21 cellular contexts compared by ENCODE assay signal in the genomic region with DNA sequence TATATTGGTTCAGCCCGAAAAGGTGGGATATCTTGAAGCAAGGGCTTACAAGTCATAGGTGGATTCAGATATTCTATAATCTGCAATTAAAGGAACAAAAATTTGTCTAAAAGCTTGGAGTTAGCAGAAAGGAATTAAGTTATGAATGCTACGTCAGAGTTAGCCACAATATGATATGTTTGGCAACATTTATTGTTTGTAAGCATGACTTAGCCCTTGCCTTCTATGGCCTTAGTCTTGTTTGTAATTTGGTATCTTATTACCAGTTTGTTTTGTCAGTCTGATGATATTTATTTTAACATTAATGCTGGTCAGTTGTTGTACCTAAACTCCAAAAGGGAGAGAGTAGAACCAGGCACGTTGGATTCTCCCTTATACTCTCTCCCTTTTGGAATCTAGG.
"Had no signal": no experiment of that assay in that cellular context is flagged by ENCODE, and none has a peak within 500 bp of the region (broad histone marks: within the 10 kb centered on the region; RNA-seq: fewer than 3 reads in every experiment).

No MANE protein-coding gene starts in this region.

- ATAC-seq: activated CD8-positive, alpha-beta T cell treated with anti-CD3 and anti-CD28 coated beads, Interleukin-2, amount 10 ng/mL, durations not matched to agents 7 days and 5 days; activated naive CD4-positive, alpha-beta T cell treated with anti-CD3 and anti-CD28 coated beads, Interleukin-2, amount 50 U/mL, for 72 hours; activated naive CD8-positive, alpha-beta T cell treated with anti-CD3 and anti-CD28 coated beads, Interleukin-2, amount 50 U/mL, for 24 hours; WTC11 had no signal

- H3K36me3 ChIP-seq: brain microvascular endothelial cell had no signal

- H3K9me2 ChIP-seq: SK-N-SH had no signal

- H3K9ac ChIP-seq: SK-N-SH had no signal

- H3K27ac ChIP-seq: brain microvascular endothelial cell had no signal

- H3K9me3 ChIP-seq: SK-N-SH had no signal

- H3K4me2 ChIP-seq: SK-N-SH had no signal

- DNase-seq: activated CD4-positive, alpha-beta T cell treated with anti-CD3 and anti-CD28 coated beads for 48 hours; activated CD4-positive, alpha-beta T cell treated with anti-CD3 and anti-CD28 coated beads, Interleukin-2, amount 50 U/mL, for 4 hours; activated CD4-positive, CD25-positive, alpha-beta regulatory T cell treated with anti-CD3 and anti-CD28 coated beads, Interleukin-2, amount 50 U/mL, for 72 hours; activated CD8-positive, alpha-beta T cell treated with anti-CD3 and anti-CD28 coated beads, Interleukin-2, amount 10 ng/mL, durations not matched to agents 7 days and 5 days; activated effector memory CD4-positive, alpha-beta T cell treated with Interleukin-2 at 50 U/mL for 16 hours; activated naive CD4-positive, alpha-beta T cell treated with Interleukin-2 at 50 U/mL for 16 hours; activated naive CD8-positive, alpha-beta T cell treated with anti-CD3 and anti-CD28 coated beads, Interleukin-2, amount 50 U/mL, for 24 hours; activated T-cell treated with anti-CD3 and anti-CD28 coated beads, Interleukin-2, amount 50 U/mL, for 24 hours; brain microvascular endothelial cell; MM.1S; NCI-H1105; NCI-H1436; NCI-H1694 treated with DMSO at 0.1 percent for 48 hours; NCI-H2029 treated with DMSO at 0.1 percent for 48 hours; NCI-H345; NCI-H510A treated with DMSO at 0.1 percent for 48 hours; NCI-H69; NK-92 treated with Interleukin-12 subunit alpha and Interleukin-12 subunit beta, amount 100 ng/mL, for 24 hours; SK-N-SH had no signal
